19 cellular contexts compared by ENCODE assay signal in the genomic region with DNA sequence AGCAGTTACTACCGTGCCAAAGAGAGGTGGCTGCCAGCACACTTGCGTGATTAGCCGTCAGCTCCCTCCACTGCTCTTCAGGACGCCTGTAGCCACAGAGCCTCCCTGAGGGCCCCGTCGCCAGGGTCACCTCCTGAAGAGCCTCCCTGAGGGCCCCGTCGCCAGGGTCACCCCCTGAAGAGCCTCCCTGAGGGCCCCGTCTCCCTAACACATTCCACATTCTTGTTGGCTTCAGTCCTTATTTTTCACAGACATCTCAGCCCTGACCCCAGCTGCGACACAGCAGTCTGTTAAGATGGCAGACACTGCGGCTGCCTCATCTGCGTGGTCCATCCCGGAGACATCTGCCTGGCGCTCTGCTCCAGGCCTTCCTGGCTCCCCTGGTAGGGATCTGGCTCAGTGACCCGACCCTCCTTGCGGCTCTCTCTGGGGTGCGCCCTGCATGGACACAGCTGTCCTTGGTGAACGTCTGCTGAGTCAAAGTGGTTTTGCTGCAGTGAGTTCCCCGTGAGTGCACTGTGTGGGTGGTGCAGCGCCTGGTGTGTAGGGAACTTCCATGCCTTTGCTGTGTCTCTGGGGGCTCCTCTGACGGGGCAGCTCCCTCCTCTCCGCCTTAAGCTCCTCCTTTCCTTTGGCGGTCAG. TPM values are rescaled to one million over a fixed set of nuclear protein-coding genes. Genes with fewer than 3 reads are reported as not detected.
DNase-seq lines count a peak whose midpoint lies in the region; ATAC-seq, FAIRE-seq and TF ChIP-seq lines count a peak whose summit lies in the region.
"Had no signal": no experiment of that assay in that cellular context is flagged by ENCODE, and none has a peak within 500 bp of the region (broad histone marks: within the 10 kb centered on the region; RNA-seq: fewer than 3 reads in every experiment).

No MANE protein-coding gene starts in this region.

- intact Hi-C loops in GM12878 (cut with micrococcal nuclease; ENCODE audit: unreplicated experiment) = no loop called here

- POLR2A ChIA-PET in GM12878 (lab: Charles Lee) = interaction anchor here (1.0 to 1.8 kb wide), 4 partner anchors 8 to 141 kb away, joined by 3 to 5 read pairs (median 4); no protein-coding TSS in a partner anchor

- H4K20me1 ChIP-seq in GM12878 (ENCODE audit: control insufficient read depth, insufficient read depth) (no peaks in the 10 kb centered on the region), osteoblast (ENCODE audit: insufficient read depth, low read length) (peaks cover 18% of the 10 kb centered on the region)

- ATAC-seq in GM21447 (IDR thresholded peaks at IDR 0.05; ENCODE audit: unreplicated experiment) (peak; percentile 55), GM12878 (peak; percentile 90)

- H3K27ac ChIP-seq in GM12878 (ENCODE audit: control insufficient read depth, insufficient read depth) (no peak overlapping the region), osteoblast (ENCODE audit: low read depth, low read length) (no peak overlapping the region)
- H3K27ac ChIP-seq: esophagus squamous epithelium, neutrophil, sigmoid colon, tibial artery had no signal

- RAD21 ChIA-PET in GM12878 (lab: Charles Lee; ENCODE audit: unreplicated experiment) = interaction anchor here (0.8 to 1.8 kb wide), 3 partner anchors 8 to 133 kb away, joined by 3 to 7 read pairs (median 3); no protein-coding TSS in a partner anchor

- CTCF ChIA-PET in GM12878 (lab: Yijun Ruan, JAX) = interaction anchor here (0.7 kb wide), 1 partner anchor 8 kb away, joined by 4 read pairs; no protein-coding TSS in a partner anchor

- H3K4me2 ChIP-seq in GM12878 (ENCODE audit: control insufficient read depth, insufficient read depth) = no peak overlapping the region
- H3K4me2 ChIP-seq in osteoblast (ENCODE audit: insufficient read depth, low read length) = no peak overlapping the region

- H3K9me3 ChIP-seq in GM12878 (replicated peaks; ENCODE audit: control insufficient read depth, insufficient read depth, low read length) (no peaks in the 10 kb centered on the region), osteoblast (ENCODE audit: low read depth, low read length) (no peaks in the 10 kb centered on the region)
- H3K9me3 ChIP-seq: esophagus squamous epithelium, neutrophil, sigmoid colon, tibial artery had no signal

- peaks cover 20 to 38% of the 10 kb centered on the region in 2 experiments; a peak in 3 of 4 replicates for H3K36me3 ChIP-seq in GM12878 (ENCODE audit: control insufficient read depth in 2 of 2, insufficient read depth in 2 of 2, low read length in 1 of 2)
- H3K36me3 ChIP-seq in osteoblast (ENCODE audit: insufficient read depth, low read length) = peaks cover 47% of the 10 kb centered on the region

- in situ Hi-C loops in GM12878 (cut with MboI) = no loop called here
- in situ Hi-C loops in ACHN (cut with HindIII; ENCODE audit: low pct_ligation_motif_present, low pct_unique_long_range_greater_than_20kb, low sequenced_read_pairs) = no loop called here

- no peak for TF ChIP-seq EP300 in GM12878 (IDR thresholded peaks at IDR 0.05; ENCODE audit: borderline replicate concordance in 1 of 2, control insufficient read depth in 1 of 2, low read depth in 2 of 2, low read length in 2 of 2)

- SMC1A ChIA-PET in GM12878 (lab: Charles Lee; ENCODE audit: uncharacterized antibody, unreplicated experiment) = interaction anchor here (1.0 kb wide), 2 partner anchors 8 to 11 kb away, joined by 3 read pairs; no protein-coding TSS in a partner anchor

- 40% methylated on average over 22 of the region's 23 CpGs for WGBS in GM12878 (ENCODE audit: insufficient coverage, insufficient replicate concordance, low lambda C conversion rate, missing lambda C conversion rate)

- no peak overlapping the region for H3K9ac ChIP-seq in GM12878 (ENCODE audit: control insufficient read depth, insufficient read depth, low read length)

- H3K79me2 ChIP-seq in GM12878 (ENCODE audit: control insufficient read depth, insufficient read depth, low read length) = peaks cover 3% of the 10 kb centered on the region
- peaks cover 15% of the 10 kb centered on the region for H3K79me2 ChIP-seq in osteoblast (ENCODE audit: insufficient read depth, low read length)

- H3K4me3 ChIP-seq in GM12865 (ENCODE audit: low read depth, low read length) (no peak overlapping the region), GM12878 (no peak overlapping the region), osteoblast (ENCODE audit: insufficient read depth, low read length) (no peak overlapping the region)
- H3K4me3 ChIP-seq: esophagus squamous epithelium, sigmoid colon, tibial artery had no signal

- H2AFZ ChIP-seq in GM12878 (ENCODE audit: control insufficient read depth, low read depth, low read length) (no peak overlapping the region), osteoblast (ENCODE audit: low read length) (no peak overlapping the region)

- H3K27me3 ChIP-seq in GM12878 (replicated peaks in 1 of 2; ENCODE audit: control insufficient read depth in 2 of 2, insufficient read depth in 2 of 2, low read length in 1 of 2) = no peaks in the 10 kb centered on the region
- no peaks in the 10 kb centered on the region for H3K27me3 ChIP-seq in osteoblast (ENCODE audit: insufficient read depth, low read length)
- H3K27me3 ChIP-seq: esophagus squamous epithelium, neutrophil, sigmoid colon, tibial artery had no signal

- DNase-seq in GM12865 (ENCODE audit: low read depth) = peak; percentile 47
- no peak for DNase-seq in GM12878 (ENCODE audit: low read depth, low spot score)
- peak; percentile 78 for DNase-seq in osteoblast (ENCODE audit: insufficient read length, low spot score, missing footprints)
- no peak for DNase-seq in NCI-H748 treated with DMSO at 0.1 percent for 48 hours (lab: John Stamatoyannopoulos, UW)
- DNase-seq in ACHN = no peak
- DNase-seq in NOMO-1 treated with dmso at 0.1 percent for 144 hours (lab: John Stamatoyannopoulos, UW; ENCODE audit: unreplicated experiment) = no peak
- DNase-seq: activated gamma-delta T cell; esophagus squamous epithelium; GOT3; Karpas-422; NCI-H1105 treated with DMSO at 0.1 percent for 48 hours; SIG-M5; sigmoid colon; stimulated activated CD4-positive, alpha-beta T cell treated with anti-CD3 and anti-CD28 coated beads, Interleukin-4, amount 100 ng/mL, for 1 hour; T-helper 2 cell had no signal

- TF ChIP-seq CTCF in GM12865 (IDR thresholded peaks at IDR 0.05; ENCODE audit: insufficient read depth, low read depth, low read length, missing control alignments) (no peak), GM12878 (IDR thresholded peaks at IDR 0.05 in 2 of 3, conservative IDR thresholded peaks at IDR 0.05 in 1 of 3; ENCODE audit: control insufficient read depth in 2 of 3, extremely low read depth in 1 of 3, insufficient read depth in 1 of 3, low read depth in 3 of 3, low read length in 3 of 3) (no peak), osteoblast (IDR thresholded peaks at IDR 0.05; ENCODE audit: extremely low read depth, low read depth, low read length) (no peak)

- TF ChIP-seq POLR2A in GM12878 (IDR thresholded peaks at IDR 0.05; ENCODE audit: low read depth, low read length) = peak; percentile 32; the same call in 1 of the 2 replicates

- BruUV-seq in GM12878 (replicated peaks; lab: Mats Ljungman, UMichigan) = no TSS peak

- no peak for FAIRE-seq in GM12878 (lab: Jason Lieb, UNC)
- FAIRE-seq: islet of Langerhans had no signal

- H3K4me1 ChIP-seq in GM12878 (ENCODE audit: control insufficient read depth, insufficient read depth, low read length) = peaks cover 5% of the 10 kb centered on the region; the same call in 1 of the 2 replicates
- H3K4me1 ChIP-seq in osteoblast (ENCODE audit: insufficient read depth, low read length) = no peaks in the 10 kb centered on the region
- H3K4me1 ChIP-seq: esophagus squamous epithelium, sigmoid colon, tibial artery had no signal

- TF ChIP-seq RAD21 in GM12878 (IDR thresholded peaks at IDR 0.05; ENCODE audit: insufficient read depth, low read depth, low read length) = no peak

TF ChIP-seq in GM12878, 131 proteins besides CTCF, POLR2A, EP300 and RAD21 (continues in another document):
- TF ChIP-seq CBX5 (IDR thresholded peaks at IDR 0.05; ENCODE audit: low read depth) (no peak), TCF3 (IDR thresholded peaks at IDR 0.05; ENCODE audit: borderline replicate concordance, insufficient read depth, low read depth, low read length) (0 out of 2 replicates have a peak, but pooled peaks have one; percentile 43), MAX (IDR thresholded peaks at IDR 0.05; ENCODE audit: low read depth, low read length) (no peak)

RNA-seq across cellular contexts. Expression of gene ACSF3, which starts 11.4 kb away (rescaled TPM):
- total RNA-seq in GM12878 (2013; cell fraction: nucleolus; rRNA removed) = 60.4 and 72.7 TPM in 2 replicates
- total RNA-seq in GM12878 (2014; rRNA removed) = 30.9 and 32.8 TPM in 2 replicates
- 18.5 and 20.7 TPM in 2 replicates for total RNA-seq in GM12878 (2014; rRNA removed; fragmentation: Illumina TruSeq; extraction: Trizol)
- total RNA-seq in GM12878 (2021) = 36.1 and 43.8 TPM in 2 replicates
- 7.5 TPM for polyA plus RNA-seq in GM12878 (2011; ENCODE audit: low read depth)
- polyA plus RNA-seq in GM12878 (2011; rRNA removed) = 15.1 and 17.8 TPM in 2 replicates
- polyA plus RNA-seq in GM12878 (2011; cell fraction: cytosol; rRNA removed) = 18.1 and 23.3 TPM in 2 replicates
- 28.8 and 39.9 TPM in 2 replicates for polyA plus RNA-seq in GM12878 (2011; cell fraction: nucleus; rRNA removed)
- 23.9 and 24.2 TPM in 2 replicates for polyA plus RNA-seq in GM12878 (2012)
- 15.6 and 16.9 TPM in 2 replicates for polyA plus RNA-seq in GM12878 (2014; fragmentation: Illumina TruSeq; extraction: Trizol)
- polyA plus RNA-seq in GM12878 (2014; fragmentation: Nextera tagmentation; extraction: Ambion mirVana) = 1 to 10 TPM; 1.0 to 3.5 TPM
- 36.8 and 39.3 TPM in 2 replicates for polyA plus RNA-seq in GM12878 (2014; rRNA removed)
- 10 to 100 TPM; 35.0 to 44.4 TPM for polyA plus RNA-seq in GM12878 (2016; fragmentation: Nextera tagmentation; extraction: Ambion mirVana)
- polyA minus RNA-seq in GM12878 (2011; rRNA and poly(A)+ RNA removed) = 16.5 and 25.4 TPM in 2 replicates
- 18.8 and 21.5 TPM in 2 replicates for polyA minus RNA-seq in GM12878 (2011; cell fraction: cytosol; rRNA and poly(A)+ RNA removed)
- 13.2 and 18.4 TPM in 2 replicates for polyA minus RNA-seq in GM12878 (2011; cell fraction: nucleus; rRNA and poly(A)+ RNA removed)
- 25.6 and 29.3 TPM in 2 replicates for total RNA-seq in osteoblast

Comparison
In these comparisons a context has a peak if more than half of its experiments do, and no peak if none do; other contexts are left out.
1. DNase-seq: peak in GM12865 (single experiment) and osteoblast (single experiment); none in GM12878 (single experiment), NCI-H748 treated with DMSO at 0.1 percent for 48 hours (single experiment), ACHN (single experiment) and NOMO-1 treated with dmso at 0.1 percent for 144 hours (single experiment).